ENCODE assay signal across 21 cellular contexts in the genomic region with DNA sequence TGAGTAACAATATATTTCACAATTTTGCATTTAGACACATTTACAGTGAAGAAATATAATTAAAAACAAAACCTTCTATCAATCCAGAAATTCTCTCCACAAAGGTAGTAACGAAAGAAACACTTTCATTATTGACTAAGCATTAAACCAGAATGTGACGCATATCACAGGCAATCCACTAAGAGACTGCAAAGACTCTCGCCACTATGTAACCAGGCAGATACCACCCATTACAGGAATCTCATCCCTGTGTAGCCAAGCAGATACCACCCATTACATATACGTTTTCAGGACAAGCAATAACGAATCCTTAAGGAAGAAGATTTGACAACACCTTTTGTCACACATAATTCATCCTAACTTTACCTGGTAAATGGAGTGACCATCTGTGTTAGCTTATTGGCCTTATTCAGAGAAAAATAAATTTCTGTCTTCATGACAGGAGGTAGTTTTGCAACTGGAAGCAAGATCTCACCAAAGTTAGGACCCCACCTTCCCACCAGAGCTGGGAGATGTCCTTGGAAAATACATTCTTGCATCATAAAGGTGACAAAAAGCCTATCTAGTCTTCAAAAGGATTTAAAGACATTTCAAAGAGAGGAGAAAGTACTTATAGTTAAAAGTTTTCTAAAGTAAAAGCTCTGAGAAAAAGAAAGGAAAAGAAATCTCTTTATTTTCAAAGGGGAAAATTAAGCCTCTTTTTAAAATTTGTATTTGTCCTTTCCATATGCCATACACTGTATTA. TPM values are rescaled to one million over a fixed set of nuclear protein-coding genes. Genes with fewer than 3 reads are reported as not detected.
DNase-seq lines count a peak whose midpoint lies in the region; ATAC-seq, FAIRE-seq and TF ChIP-seq lines count a peak whose summit lies in the region.
"Had no signal": no experiment of that assay in that cellular context is flagged by ENCODE, and none has a peak within 500 bp of the region (broad histone marks: within the 10 kb centered on the region; RNA-seq: fewer than 3 reads in every experiment).

No MANE protein-coding gene starts in this region.

- TF ChIP-seq CTCF in K562 (IDR thresholded peaks at IDR 0.05 in 2 of 3, conservative IDR thresholded peaks at IDR 0.05 in 1 of 3; ENCODE audit: insufficient read depth in 2 of 3, low read depth in 1 of 3, low read length in 3 of 3) (no peak), nephron (IDR thresholded peaks at IDR 0.05; ENCODE audit: unreplicated experiment in 3 of 3) (no peak), D721Med (IDR thresholded peaks at IDR 0.05; ENCODE audit: insufficient read depth, missing control alignments) (no peak)

- no peaks in the 10 kb centered on the region for H3K27me3 ChIP-seq in GM23248 (replicated peaks; ENCODE audit: insufficient read depth)
- H3K27me3 ChIP-seq in HUES6 (ENCODE audit: control insufficient read depth, insufficient read depth, low read length) = no peaks in the 10 kb centered on the region
- no peaks in the 10 kb centered on the region for H3K27me3 ChIP-seq in K562 (ENCODE audit: control insufficient read depth in 2 of 2, insufficient read depth in 2 of 2, low read length in 2 of 2)

- H3K9ac ChIP-seq in GM23248 (no peak overlapping the region), HUES6 (ENCODE audit: low read length) (peak overlapping the region; percentile 6), K562 (ENCODE audit: insufficient read depth in 1 of 2, low read depth in 2 of 2, low read length in 2 of 2) (no peak overlapping the region)

- WGBS in GM23248 (ENCODE audit: low coverage in 1 of 2, low lambda C conversion rate in 2 of 2, missing lambda C conversion rate in 2 of 2), 2 experiments = 45 to 54% methylated on average over 5 of the region's 5 CpGs
- WGBS in K562 (ENCODE audit: insufficient coverage, low coverage, missing lambda C conversion rate) = 62% methylated on average over 5 of the region's 5 CpGs

- no peaks in the 10 kb centered on the region for H3K9me3 ChIP-seq in GM23248 (ENCODE audit: low read depth)
- H3K9me3 ChIP-seq in HUES6 (ENCODE audit: control insufficient read depth, insufficient read depth, low read depth, low read length) = no peaks in the 10 kb centered on the region
- H3K9me3 ChIP-seq in K562 (replicated peaks; ENCODE audit: control insufficient read depth, insufficient read depth, low read depth, low read length) = no peaks in the 10 kb centered on the region
- H3K9me3 ChIP-seq: Caco-2 had no signal

- CTCF ChIA-PET in K562 (lab: Yijun Ruan, JAX; ENCODE audit: low intra/inter-chr PET ratio) = no interaction called here

- ATAC-seq in K562 = peak; percentile 61
- ATAC-seq: HCT116 had no signal

- no peak overlapping the region for H2AFZ ChIP-seq in GM23248
- H2AFZ ChIP-seq in K562 (ENCODE audit: low read depth, low read length) = no peak overlapping the region; the same call in 1 of the 2 replicates

- no peaks in the 10 kb centered on the region for H3K36me3 ChIP-seq in GM23248 (ENCODE audit: low read depth)
- no peaks in the 10 kb centered on the region for H3K36me3 ChIP-seq in HUES6 (ENCODE audit: control insufficient read depth, insufficient read depth, low read length)
- H3K36me3 ChIP-seq in K562 (ENCODE audit: control insufficient read depth, insufficient read depth, low read length) = peaks cover 13% of the 10 kb centered on the region

- no peaks in the 10 kb centered on the region for H3K9me2 ChIP-seq in GM23248 (ENCODE audit: insufficient read depth)

- peak overlapping the region in 2 of 3 experiments; percentile 40 to 84 for H3K27ac Mint-ChIP-seq in nephron
- H3K27ac Mint-ChIP-seq: CD4-positive, CD25-positive, alpha-beta regulatory T cell had no signal

- no peak for TF ChIP-seq POLR2A in K562 (conservative IDR thresholded peaks at IDR 0.05)

- no peak for TF ChIP-seq EP300 in K562 (IDR thresholded peaks at IDR 0.05; ENCODE audit: low read length)

- no peak overlapping the region for H3K4me3 Mint-ChIP-seq in nephron
- H3K4me3 Mint-ChIP-seq: CD4-positive, CD25-positive, alpha-beta regulatory T cell had no signal

- H3K4me2 ChIP-seq in GM23248 (ENCODE audit: unreplicated experiment) (peak overlapping the region; percentile 22), K562 (ENCODE audit: insufficient read depth, low read length) (peak overlapping the region; percentile 15; the same call in 1 of the 2 replicates)

- H3K27ac ChIP-seq in GM23248 = no peak overlapping the region
- H3K27ac ChIP-seq in HUES6 (ENCODE audit: low read depth, low read length) = peak overlapping the region; percentile 54; the same call in 1 of the 2 replicates
- H3K27ac ChIP-seq in K562 (ENCODE audit: extremely low read depth, low read depth, low read length) = no peak overlapping the region
- H3K27ac ChIP-seq: RWPE1 had no signal

- H3K9me3 Mint-ChIP-seq in nephron = no peaks in the 10 kb centered on the region
- H3K9me3 Mint-ChIP-seq: CD4-positive, CD25-positive, alpha-beta regulatory T cell had no signal

- H3K9me1 ChIP-seq in K562 (ENCODE audit: control insufficient read depth, insufficient read depth, low read length) = no peaks in the 10 kb centered on the region

- H3K4me1 Mint-ChIP-seq in nephron = peaks cover 24% of the 10 kb centered on the region
- H3K4me1 Mint-ChIP-seq: CD4-positive, CD25-positive, alpha-beta regulatory T cell had no signal

- POLR2A ChIA-PET in K562 (lab: Yijun Ruan, JAX) = interaction anchor here (1.2 kb wide), 1 partner anchor 22 kb away, joined by 3 read pairs; no protein-coding TSS in a partner anchor

- DNase-seq in GM23248 (peak; percentile 23), K562 (ENCODE audit: extremely low read depth in 1 of 4, low spot score in 3 of 4) (no peak), occipital lobe (lab: John Stamatoyannopoulos, UW) (no peak), D721Med (ENCODE audit: insufficient read length, low spot score) (no peak), nucleus accumbens (lab: John Stamatoyannopoulos, UW) (no peak)
- DNase-seq: Caco-2; CD4-positive, CD25-positive, alpha-beta regulatory T cell; DMS53; KBM-7; MV-4-11; NCI-H1417 treated with DMSO at 0.1 percent for 48 hours; NCI-H1930; NCI-H2171; NCI-H446; NK-92 treated with Interleukin-12 subunit alpha and Interleukin-12 subunit beta, amount 100 ng/mL, for 24 hours; OCI-M1 had no signal

- no TSS peak for BruUV-seq in K562 (replicated peaks; lab: Mats Ljungman, UMichigan)

- intact Hi-C loops in K562 (cut with micrococcal nuclease) = no loop called here

- peaks cover 33% of the 10 kb centered on the region for H3K36me3 Mint-ChIP-seq in nephron (ENCODE audit: low read depth)
- H3K36me3 Mint-ChIP-seq: CD4-positive, CD25-positive, alpha-beta regulatory T cell had no signal

- no peaks in the 10 kb centered on the region for H3F3A ChIP-seq in GM23248 (ENCODE audit: insufficient read depth)

- no peak for TF ChIP-seq RAD21 in K562 (CRISPR knock-in tag; conservative IDR thresholded peaks at IDR 0.05 in 1 of 2, IDR thresholded peaks at IDR 0.05 in 1 of 2)

- peaks cover 10% of the 10 kb centered on the region; the same call in 1 of the 2 replicates for H3K4me1 ChIP-seq in GM23248 (ENCODE audit: insufficient read depth)
- peaks cover 50% of the 10 kb centered on the region for H3K4me1 ChIP-seq in HUES6 (ENCODE audit: control insufficient read depth, insufficient read depth, low read length)
- H3K4me1 ChIP-seq in K562 (replicated peaks in 1 of 2; ENCODE audit: control insufficient read depth in 2 of 2, insufficient read depth in 2 of 2, low read length in 2 of 2) = peaks cover 0 to 6% of the 10 kb centered on the region in 2 experiments; a peak in 2 of 5 replicates

- H3K79me2 ChIP-seq in GM23248 (ENCODE audit: insufficient read depth) (no peaks in the 10 kb centered on the region), K562 (ENCODE audit: control insufficient read depth, insufficient read depth, low read length) (peaks cover 27% of the 10 kb centered on the region; the same call in 2 of the 3 replicates)

- FAIRE-seq in K562 (lab: Jason Lieb, UNC) (no peak), D721Med (lab: Jason Lieb, UNC) (no peak)
- FAIRE-seq: GM18507 had no signal

- in situ Hi-C loops in GM23248 (cut with MboI) (no loop called here), K562 (cut with MboI) (no loop called here)

- H4K20me1 ChIP-seq in GM23248 (ENCODE audit: insufficient read depth) = no peaks in the 10 kb centered on the region
- H4K20me1 ChIP-seq in K562 (replicated peaks; ENCODE audit: control insufficient read depth, insufficient read depth, low read length) = no peaks in the 10 kb centered on the region

- H3K27me3 Mint-ChIP-seq in nephron (ENCODE audit: low read depth) = no peaks in the 10 kb centered on the region
- H3K27me3 Mint-ChIP-seq: CD4-positive, CD25-positive, alpha-beta regulatory T cell had no signal

- no peak overlapping the region for H3K4me3 ChIP-seq in GM23248
- peak overlapping the region; percentile 35 for H3K4me3 ChIP-seq in HUES6 (ENCODE audit: low read depth, low read length)
- no peak overlapping the region for H3K4me3 ChIP-seq in K562

TF ChIP-seq in K562, 482 proteins besides CTCF, POLR2A, EP300 and RAD21 (continues in another document):
- TF ChIP-seq RFX7 (CRISPR knock-in tag; IDR thresholded peaks at IDR 0.05) (no peak), SREBF2 (CRISPR knock-in tag; IDR thresholded peaks at IDR 0.05) (no peak), SIN3A (IDR thresholded peaks at IDR 0.05; ENCODE audit: borderline replicate concordance in 2 of 2, control insufficient read depth in 1 of 2, low read depth in 2 of 2, low read length in 2 of 2) (no peak)

RNA-seq across cellular contexts. Expression of a gene that starts 30.8 kb away (rescaled TPM):
- 1.5 TPM in 1 of 2 replicates, not detected in the other for total RNA-seq in GM23248 (2014; rRNA removed; shearing (Covaris generic))
- 0.18 and 0.22 TPM in 2 replicates for polyA plus RNA-seq in GM23248 (2016; fragmentation: Nextera tagmentation; extraction: Ambion mirVana)
- total RNA-seq in K562 (2011; cell fraction: chromatin; rRNA removed; ENCODE audit: low replicate concordance) = not detected in 2 replicates
- total RNA-seq in K562 (2011; cell fraction: nucleolus; rRNA removed) = not detected in 2 replicates
- total RNA-seq in K562 (2011; cell fraction: nucleoplasm; rRNA removed) = not detected in 2 replicates
- total RNA-seq in K562 (2014; rRNA removed) = not detected in 2 replicates
- total RNA-seq in K562 (2014; rRNA removed; fragmentation: Illumina TruSeq; extraction: Trizol) = 0.16 TPM in 1 of 2 replicates, not detected in the other
- 0.18 TPM in 1 of 2 replicates, not detected in the other for total RNA-seq in K562 (2015; rRNA removed; fragmentation: Illumina TruSeq; extraction: Trizol)
- not detected in 2 replicates for total RNA-seq in K562 (2021)
- polyA plus RNA-seq in K562 (2011; rRNA removed) = 0.04 and 0.07 TPM in 2 replicates
- not detected in 2 replicates for polyA plus RNA-seq in K562 (2011; cell fraction: cytosol; rRNA removed)
- polyA plus RNA-seq in K562 (2011; cell fraction: nucleus; rRNA removed) = 0.13 TPM in 1 of 2 replicates, not detected in the other
- 0.18 TPM in 1 of 2 replicates, not detected in the other for polyA plus RNA-seq in K562 (2012)
- polyA plus RNA-seq in K562 (2014; fragmentation: Illumina TruSeq; extraction: Trizol) = not detected in 2 replicates
- polyA plus RNA-seq in K562 (2014; fragmentation: Nextera tagmentation; extraction: Ambion mirVana) = under 1 TPM; 0.03 to 0.17 TPM
- polyA plus RNA-seq in K562 (2014; rRNA removed) = 0.07 TPM in 1 of 2 replicates, not detected in the other
- not detected in 2 replicates for polyA minus RNA-seq in K562 (2011; rRNA and poly(A)+ RNA removed)
- not detected in 2 replicates for polyA minus RNA-seq in K562 (2011; cell fraction: cytosol; rRNA and poly(A)+ RNA removed)
- not detected in 2 replicates for polyA minus RNA-seq in K562 (2011; cell fraction: nucleus; rRNA and poly(A)+ RNA removed)
- 27.0 TPM for total RNA-seq in occipital lobe

Comparison
In these comparisons a context has a peak if more than half of its experiments do, and no peak if none do; other contexts are left out.
1. RNA of a gene that starts 30.8 kb away (total RNA-seq): 27.0 TPM in occipital lobe (single experiment); 1.5 TPM in GM23248 and 0.16 to 0.18 TPM in K562; every median in the first group is over 10 times any median in the second.